8 cellular contexts compared by ENCODE assay signal in genomic region chr19:35757231-35757748, GRCh38. TPM values are rescaled to one million over a fixed set of nuclear protein-coding genes. Genes with fewer than 3 reads are reported as not detected.
DNase-seq lines count a peak whose midpoint lies in the region; ATAC-seq, FAIRE-seq and TF ChIP-seq lines count a peak whose summit lies in the region.

No MANE protein-coding gene starts in this region.

- TF ChIP-seq CTCF in glutamatergic neuron (IDR thresholded peaks at IDR 0.05; ENCODE audit: partially characterized antibody, unreplicated experiment) = no peak

- H3K36me3 Mint-ChIP-seq in activated naive CD4-positive, alpha-beta T cell treated with anti-CD3 and anti-CD28 coated beads, Interleukin-2, amount 10 ng/mL, durations not matched to agents 7 days and 5 days = peaks cover 33% of the 10 kb centered on the region
- no peaks in the 10 kb centered on the region for H3K36me3 Mint-ChIP-seq in glutamatergic neuron (ENCODE audit: unreplicated experiment)

- no peak for FAIRE-seq in HTR-8/SVneo (lab: Jason Lieb, UNC)

- CTCF ChIA-PET in activated naive CD4-positive, alpha-beta T cell treated with anti-CD3 and anti-CD28 coated beads, Interleukin-2, amount 10 ng/mL, durations not matched to agents 7 days and 5 days (lab: Charles Lee) = no interaction called here

- H3K9me3 Mint-ChIP-seq in activated naive CD4-positive, alpha-beta T cell treated with anti-CD3 and anti-CD28 coated beads, Interleukin-2, amount 10 ng/mL, durations not matched to agents 7 days and 5 days = no peaks in the 10 kb centered on the region
- H3K9me3 Mint-ChIP-seq in glutamatergic neuron (ENCODE audit: unreplicated experiment) = peaks cover 13% of the 10 kb centered on the region

- H3K4me3 Mint-ChIP-seq in activated naive CD4-positive, alpha-beta T cell treated with anti-CD3 and anti-CD28 coated beads, Interleukin-2, amount 10 ng/mL, durations not matched to agents 7 days and 5 days = peak overlapping the region; percentile 93
- H3K4me3 Mint-ChIP-seq in glutamatergic neuron (ENCODE audit: unreplicated experiment) = peak overlapping the region; percentile 92

- H3K27me3 Mint-ChIP-seq in activated naive CD4-positive, alpha-beta T cell treated with anti-CD3 and anti-CD28 coated beads, Interleukin-2, amount 10 ng/mL, durations not matched to agents 7 days and 5 days = peaks cover 13% of the 10 kb centered on the region
- H3K27me3 Mint-ChIP-seq in glutamatergic neuron (ENCODE audit: unreplicated experiment) = peaks cover 18% of the 10 kb centered on the region

- H3K27ac Mint-ChIP-seq in activated naive CD4-positive, alpha-beta T cell treated with anti-CD3 and anti-CD28 coated beads, Interleukin-2, amount 10 ng/mL, durations not matched to agents 7 days and 5 days = peak overlapping the region; percentile 95
- H3K27ac Mint-ChIP-seq in glutamatergic neuron (ENCODE audit: unreplicated experiment) = peak overlapping the region; percentile 95

- peaks cover 46% of the 10 kb centered on the region for H3K4me1 Mint-ChIP-seq in activated naive CD4-positive, alpha-beta T cell treated with anti-CD3 and anti-CD28 coated beads, Interleukin-2, amount 10 ng/mL, durations not matched to agents 7 days and 5 days
- peaks cover 14% of the 10 kb centered on the region for H3K4me1 Mint-ChIP-seq in glutamatergic neuron (ENCODE audit: low read depth, unreplicated experiment)

- DNase-seq in NCI-H2081 (lab: John Stamatoyannopoulos, UW) (peak; percentile 59 to 83), NCI-H2081 treated with DMSO at 0.1 percent for 48 hours (lab: John Stamatoyannopoulos, UW) (no peak), HTR-8/SVneo (ENCODE audit: insufficient read length, low spot score) (peak; percentile 41), glutamatergic neuron (peak; percentile 67), occipital lobe (lab: John Stamatoyannopoulos, UW) (peak; percentile 48)
- DNase-seq in activated naive CD4-positive, alpha-beta T cell treated with anti-CD3 and anti-CD28 coated beads, Interleukin-2, amount 10 ng/mL, durations not matched to agents 7 days and 5 days = peak; percentile 46

- no peak for ATAC-seq in GM19467 (IDR thresholded peaks at IDR 0.05; ENCODE audit: unreplicated experiment)
- ATAC-seq in HG03095 (IDR thresholded peaks at IDR 0.05; ENCODE audit: unreplicated experiment) = no peak

RNA-seq across cellular contexts. Expression of gene HSPB6, which starts 0.5 kb away (rescaled TPM):
- total RNA-seq in glutamatergic neuron (ENCODE audit: unreplicated experiment) = 0.49 TPM
- total RNA-seq in occipital lobe = 0.31 TPM

RNA-seq across cellular contexts. Expression of gene PROSER3, which starts 0.7 kb away (rescaled TPM):
- total RNA-seq in glutamatergic neuron (ENCODE audit: unreplicated experiment) = 41.7 TPM
- 1.9 TPM for total RNA-seq in occipital lobe

RNA-seq across cellular contexts. Expression of gene LIN37, which starts 8.9 kb away (rescaled TPM):
- 29.8 TPM for total RNA-seq in glutamatergic neuron (ENCODE audit: unreplicated experiment)
- total RNA-seq in occipital lobe = 8.3 TPM

RNA-seq across cellular contexts. Expression of gene PSENEN, which starts 11.8 kb away (rescaled TPM):
- total RNA-seq in glutamatergic neuron (ENCODE audit: unreplicated experiment) (109 TPM), occipital lobe (7.2 TPM)

RNA-seq across cellular contexts. Expression of gene U2AF1L4, which starts 12.1 kb away (rescaled TPM):
- total RNA-seq in glutamatergic neuron (ENCODE audit: unreplicated experiment) (24.3 TPM), occipital lobe (8.7 TPM)

Comparison
In these comparisons a context has a peak if more than half of its experiments do, and no peak if none do; other contexts are left out.
1. RNA of gene PROSER3, which starts 0.7 kb away (total RNA-seq): 41.7 TPM in glutamatergic neuron (single experiment); 1.9 TPM in occipital lobe (single experiment); every median in the first group is over 10 times any median in the second.